6 cellular contexts compared by ENCODE assay signal in genomic region chr11:60301884-60302283, GRCh38. TPM values are rescaled to one million over a fixed set of nuclear protein-coding genes. Genes with fewer than 3 reads are reported as not detected.
"Had no signal": no experiment of that assay in that cellular context is flagged by ENCODE, and none has a peak within 500 bp of the region (broad histone marks: within the 10 kb centered on the region; RNA-seq: fewer than 3 reads in every experiment).

No MANE protein-coding gene starts in this region.

RNA-seq across cellular contexts. Expression of gene MS4A4A, which starts 21.4 kb away (rescaled TPM):
- total RNA-seq: GM23248, H1, H7, H9, HFFc6 had no signal
- polyA plus RNA-seq: GM23248, H1 had no signal

RNA-seq across cellular contexts. Expression of gene MS4A6E, which starts 25.2 kb away (rescaled TPM):
- total RNA-seq: GM23248, H1, H4, H7, H9, HFFc6 had no signal
- polyA plus RNA-seq: GM23248, H1 had no signal

RNA-seq across cellular contexts. Expression of gene MS4A4E, which starts 58.9 kb away (rescaled TPM):
- total RNA-seq: GM23248, H1, H4, H7, HFFc6 had no signal
- polyA plus RNA-seq: GM23248, H1 had no signal
